Comparison of ENCODE assay signal across 19 cellular contexts in genomic region chr7:29116361-29116760, GRCh38. TPM values are rescaled to one million over a fixed set of nuclear protein-coding genes. Genes with fewer than 3 reads are reported as not detected.
"Had no signal": no experiment of that assay in that cellular context is flagged by ENCODE, and none has a peak within 500 bp of the region (broad histone marks: within the 10 kb centered on the region; RNA-seq: fewer than 3 reads in every experiment).

No MANE protein-coding gene starts in this region.

- H3K27me3 ChIP-seq: sigmoid colon, testis, upper lobe of right lung had no signal

- ATAC-seq: activated CD4-positive, CD25-positive, alpha-beta regulatory T cell treated with anti-CD3 and anti-CD28 coated beads, Interleukin-2, amount 50 U/mL, for 24 hours; activated naive CD8-positive, alpha-beta T cell treated with anti-CD3 and anti-CD28 coated beads, Interleukin-2, amount 50 U/mL, for 24 hours; effector memory CD8-positive, alpha-beta T cell; T-cell; upper lobe of right lung had no signal

- H3K4me1 ChIP-seq: sigmoid colon had no signal

- DNase-seq: activated CD4-positive, alpha-beta T cell treated with anti-CD3 and anti-CD28 coated beads, Interleukin-2, amount 50 U/mL, for 1 hour; activated CD8-positive, alpha-beta memory T cell treated with anti-CD3 and anti-CD28 coated beads for 24 hours; activated naive CD4-positive, alpha-beta T cell treated with anti-CD3 and anti-CD28 coated beads for 36 hours; activated naive CD8-positive, alpha-beta T cell treated with anti-CD3 and anti-CD28 coated beads, Interleukin-2, amount 50 U/mL, for 24 hours; aorta; cerebellar nuclear complex; effector memory CD8-positive, alpha-beta T cell; erythroblast; kidney; sigmoid colon; stimulated activated CD4-positive, alpha-beta T cell treated with anti-CD3 and anti-CD28 coated beads, Interleukin-1b, Interleukin-23, amount 100 ng/mL, for 48 hours; stomach; T-cell; T-helper 9 cell; testis; upper lobe of right lung had no signal

- H3K27ac ChIP-seq: testis, upper lobe of right lung had no signal

- H3K36me3 ChIP-seq: sigmoid colon, stomach, upper lobe of right lung had no signal

- H3K4me3 ChIP-seq: sigmoid colon, stomach, testis, upper lobe of right lung had no signal

- H3K9me3 ChIP-seq: sigmoid colon, stomach, testis, upper lobe of right lung had no signal

RNA-seq across cellular contexts. Expression of gene CPVL, which starts 30.0 kb away (rescaled TPM):
- total RNA-seq: activated naive CD4-positive, alpha-beta T cell treated with anti-CD3 and anti-CD28 coated beads for 36 hours; activated T-helper 1 cell treated with anti-CD3 and anti-CD28 coated beads, Interleukin-12 subunit alpha, Interleukin-12 subunit beta, Interleukin-2, Interleukin-4 antibody, amounts not matched to agents 30 ng/mL and 10 ng/mL and 1 ng/mL, durations not matched to agents 14 hours and 24 hours and 36 hours; pulmonary artery endothelial cell had no signal
